Comparison of ENCODE assay signal across 9 cellular contexts in genomic region chr16:17194190-17194780, GRCh38.
DNase-seq lines count a peak whose midpoint lies in the region; ATAC-seq, FAIRE-seq and TF ChIP-seq lines count a peak whose summit lies in the region.
"Had no signal": no experiment of that assay in that cellular context is flagged by ENCODE, and none has a peak within 500 bp of the region (broad histone marks: within the 10 kb centered on the region; RNA-seq: fewer than 3 reads in every experiment).

No MANE protein-coding gene starts in this region.

- POLR2A ChIA-PET in T-cell (lab: Charles Lee) = no interaction called here

- H3K36me3 Mint-ChIP-seq in T-cell (peaks cover 71% of the 10 kb centered on the region), astrocyte (ENCODE audit: low read depth, unreplicated experiment) (peaks cover 11% of the 10 kb centered on the region)

- ATAC-seq in T-cell (replicated peaks in 1 of 4) = peak in 3 of 4 experiments; percentile 52 to 63 (median 56)

- CTCF ChIA-PET in T-cell (lab: Charles Lee) = interaction anchor here (0.6 to 1.1 kb wide), 3 partner anchors 17 to 385 kb away, joined by 3 to 6 read pairs (median 5); no protein-coding TSS in a partner anchor

- no peaks in the 10 kb centered on the region for H3K79me2 ChIP-seq in astrocyte (ENCODE audit: insufficient read depth, low read length)

- no peak overlapping the region for H3K4me2 ChIP-seq in astrocyte (ENCODE audit: low read length)

- H2AFZ ChIP-seq in astrocyte (ENCODE audit: low read depth, low read length) = no peak overlapping the region

- peaks cover 36% of the 10 kb centered on the region for H4K20me1 ChIP-seq in astrocyte (ENCODE audit: insufficient read depth, low read length)

- intact Hi-C loops in kidney (cut with DNase I) = no loop called here

- H3K27me3 ChIP-seq in astrocyte (ENCODE audit: insufficient read depth, low read length) = no peaks in the 10 kb centered on the region

- H3K4me3 Mint-ChIP-seq in T-cell (no peak overlapping the region), astrocyte (ENCODE audit: unreplicated experiment) (no peak overlapping the region)

- H3K9ac ChIP-seq in astrocyte (ENCODE audit: low read length) = no peak overlapping the region
- no peak overlapping the region for H3K9ac ChIP-seq in kidney (ENCODE audit: low read length in 2 of 2)

- H3K4me3 ChIP-seq in astrocyte (ENCODE audit: insufficient read depth, low read depth, low read length) (no peak overlapping the region), kidney (ENCODE audit: low read length in 2 of 2) (no peak overlapping the region)

- no peaks in the 10 kb centered on the region for H3K27me3 Mint-ChIP-seq in T-cell
- no peaks in the 10 kb centered on the region for H3K27me3 Mint-ChIP-seq in astrocyte (ENCODE audit: low read depth, unreplicated experiment)

- H3K9me3 Mint-ChIP-seq in T-cell (peaks cover 0 to 2% (median 0%) of the 10 kb centered on the region in 3 donors), astrocyte (ENCODE audit: unreplicated experiment) (no peaks in the 10 kb centered on the region)

- H3K27ac ChIP-seq in astrocyte (ENCODE audit: low read depth, low read length) (no peak overlapping the region), kidney (ENCODE audit: low read depth in 2 of 2, low read length in 2 of 2) (no peak overlapping the region)

- TF ChIP-seq CTCF in astrocyte (IDR thresholded peaks at IDR 0.05; ENCODE audit: insufficient read depth, low read depth, low read length) (peak; percentile 48), kidney (IDR thresholded peaks at IDR 0.05; ENCODE audit: borderline replicate concordance, extremely low read depth, insufficient read depth) (peak; percentile 53)

- H3K9me3 ChIP-seq in astrocyte (ENCODE audit: insufficient read depth, low read depth, low read length) (no peaks in the 10 kb centered on the region), kidney (ENCODE audit: control insufficient read depth in 1 of 2, low read length in 2 of 2) (no peaks in the 10 kb centered on the region)

- peaks cover 14% of the 10 kb centered on the region for H3K36me3 ChIP-seq in astrocyte (ENCODE audit: insufficient read depth, low read length)
- H3K36me3 ChIP-seq in kidney (ENCODE audit: control insufficient read depth in 1 of 2, insufficient read depth in 2 of 2, low read length in 2 of 2) = no peaks in the 10 kb centered on the region

- H3K4me1 Mint-ChIP-seq in T-cell (peaks cover 0 to 3% (median 2%) of the 10 kb centered on the region in 3 donors), astrocyte (ENCODE audit: low read depth, unreplicated experiment) (no peaks in the 10 kb centered on the region)

- H3K4me1 ChIP-seq in astrocyte (ENCODE audit: insufficient read depth, low read length) (no peaks in the 10 kb centered on the region), kidney (ENCODE audit: control insufficient read depth in 1 of 2, insufficient read depth in 1 of 2, low read depth in 1 of 2, low read length in 2 of 2) (no peaks in the 10 kb centered on the region)

- peak; percentile 32 to 73 for DNase-seq in NCI-H524 (lab: John Stamatoyannopoulos, UW)
- no peak for DNase-seq in NCI-H524 treated with DMSO at 0.1 percent for 48 hours (lab: John Stamatoyannopoulos, UW)
- DNase-seq in T-cell = peak in 32 of 34 experiments; percentile 14 to 64 (median 45)
- peak; percentile 22 for DNase-seq in astrocyte (ENCODE audit: low read depth)
- peak; percentile 74 for DNase-seq in kidney
- peak; percentile 31 to 65 for DNase-seq in stimulated activated CD4-positive, alpha-beta T cell treated with anti-CD3 and anti-CD28 coated beads, Interleukin-4, amount 100 ng/mL, for 48 hours (ENCODE audit: low read depth in 2 of 2)
- no peak for DNase-seq in RCC 7860 (ENCODE audit: low spot score)
- DNase-seq in HuH-7.5 (ENCODE audit: low spot score) = no peak

- H3K27ac Mint-ChIP-seq in T-cell (no peak overlapping the region), astrocyte (ENCODE audit: unreplicated experiment) (no peak overlapping the region)

- FAIRE-seq in astrocyte (lab: Jason Lieb, UNC) = no peak
- no peak for FAIRE-seq in kidney (lab: Jason Lieb, UNC)
- FAIRE-seq in RCC 7860 (lab: Jason Lieb, UNC) = no peak
- FAIRE-seq: bronchial epithelial cell had no signal

Comparison
In these comparisons a context has a peak if more than half of its experiments do, and no peak if none do; other contexts are left out.
1. DNase-seq: peak in NCI-H524 (2 of 2), T-cell (32 of 34), astrocyte (single experiment), kidney (single experiment) and stimulated activated CD4-positive, alpha-beta T cell treated with anti-CD3 and anti-CD28 coated beads, Interleukin-4, amount 100 ng/mL, for 48 hours (2 of 2); none in NCI-H524 treated with DMSO at 0.1 percent for 48 hours (single experiment), RCC 7860 (single experiment) and HuH-7.5 (single experiment).